Comparison of ENCODE assay signal across 8 cellular contexts in the genomic region with DNA sequence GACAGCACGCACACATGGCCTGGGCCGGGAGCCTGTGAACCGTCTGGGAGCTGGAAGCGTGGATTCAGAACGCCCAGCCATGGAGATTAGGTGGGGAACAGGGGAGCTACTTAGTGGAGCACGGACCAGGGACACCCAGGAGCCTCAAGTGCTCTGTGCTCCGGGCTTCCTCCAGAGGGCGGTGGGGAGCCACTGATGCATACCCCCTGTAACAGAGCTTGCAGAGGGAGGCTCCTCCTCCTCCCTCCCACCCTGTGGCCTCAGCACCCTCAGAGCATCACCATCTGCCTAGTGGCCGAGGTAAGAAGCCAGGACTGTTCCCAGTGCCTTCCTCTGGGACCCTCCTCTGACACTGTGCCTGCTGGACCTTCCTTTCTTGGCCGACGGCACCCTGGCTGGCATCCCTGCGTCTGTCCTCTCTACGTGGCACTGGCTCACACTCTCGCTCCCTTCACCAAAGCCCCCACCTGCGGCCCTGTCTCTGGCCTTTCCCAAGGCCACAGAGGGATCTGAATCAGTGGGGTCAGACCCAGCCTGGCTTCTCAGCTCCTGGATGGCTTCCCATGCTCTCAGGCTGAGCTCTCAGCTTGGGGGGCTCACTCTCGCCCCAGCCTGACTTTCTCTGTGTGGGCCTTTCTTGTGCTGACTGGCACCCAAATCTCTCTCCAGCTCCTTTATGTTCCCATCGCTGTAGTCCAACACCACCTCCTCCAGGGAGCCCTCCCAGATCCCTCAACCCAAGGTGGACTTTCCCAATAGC.
DNase-seq lines count a peak whose midpoint lies in the region; ATAC-seq, FAIRE-seq and TF ChIP-seq lines count a peak whose summit lies in the region.

No MANE protein-coding gene starts in this region.

- no peaks in the 10 kb centered on the region for H3K9me3 ChIP-seq in iPS-15b (ENCODE audit: control insufficient read depth, insufficient read depth, low read length)

- H3K27me3 ChIP-seq in iPS-15b (ENCODE audit: control insufficient read depth, insufficient read depth, low read length) = no peaks in the 10 kb centered on the region

- no peaks in the 10 kb centered on the region for H3K4me1 Mint-ChIP-seq in activated CD8-positive, alpha-beta T cell treated with anti-CD3 and anti-CD28 coated beads, Interleukin-2, amount 10 ng/mL, durations not matched to agents 7 days and 5 days (ENCODE audit: low read depth)
- no peaks in the 10 kb centered on the region for H3K4me1 Mint-ChIP-seq in stimulated activated memory B cell treated with anti-CD40 and anti-IgM and Interleukin-4, amounts not matched to agents 10 μg/mL and 1 μg/mL and 100 μg/mL, for 72 hours

- H3K27me3 Mint-ChIP-seq in activated CD8-positive, alpha-beta T cell treated with anti-CD3 and anti-CD28 coated beads, Interleukin-2, amount 10 ng/mL, durations not matched to agents 7 days and 5 days (ENCODE audit: low read depth) = no peaks in the 10 kb centered on the region
- peaks cover 16% of the 10 kb centered on the region for H3K27me3 Mint-ChIP-seq in stimulated activated memory B cell treated with anti-CD40 and anti-IgM and Interleukin-4, amounts not matched to agents 10 μg/mL and 1 μg/mL and 100 μg/mL, for 72 hours

- CTCF ChIA-PET in activated CD8-positive, alpha-beta T cell treated with anti-CD3 and anti-CD28 coated beads, Interleukin-2, amount 10 ng/mL, durations not matched to agents 7 days and 5 days (lab: Charles Lee) = interaction anchor here (1.2 to 2.0 kb wide), 2 partner anchors 259 to 677 kb away, joined by 4 to 14 read pairs; no protein-coding TSS in a partner anchor

- no peak overlapping the region for H3K27ac Mint-ChIP-seq in activated CD8-positive, alpha-beta T cell treated with anti-CD3 and anti-CD28 coated beads, Interleukin-2, amount 10 ng/mL, durations not matched to agents 7 days and 5 days
- H3K27ac Mint-ChIP-seq in stimulated activated memory B cell treated with anti-CD40 and anti-IgM and Interleukin-4, amounts not matched to agents 10 μg/mL and 1 μg/mL and 100 μg/mL, for 72 hours = no peak overlapping the region

- H3K36me3 ChIP-seq in iPS-15b (ENCODE audit: control insufficient read depth, insufficient read depth, low read length) = no peaks in the 10 kb centered on the region

- POLR2A ChIA-PET in activated CD8-positive, alpha-beta T cell treated with anti-CD3 and anti-CD28 coated beads, Interleukin-2, amount 10 ng/mL, durations not matched to agents 7 days and 5 days (lab: Charles Lee) = no interaction called here

- no peak for TF ChIP-seq POLR2A in GM12891 (IDR thresholded peaks at IDR 0.05; ENCODE audit: low read depth, low read length)

- DNase-seq in GM12891 (ENCODE audit: insufficient read length, low spot score) (peak; percentile 67), NCI-H1694 (lab: John Stamatoyannopoulos, UW) (peak; percentile 84), middle frontal gyrus (ENCODE audit: extremely low spot score, low spot score) (no peak)
- peak; percentile 36 for DNase-seq in activated CD8-positive, alpha-beta T cell treated with anti-CD3 and anti-CD28 coated beads, Interleukin-2, amount 10 ng/mL, durations not matched to agents 7 days and 5 days

- peak; percentile 60 for ATAC-seq in activated CD8-positive, alpha-beta T cell treated with anti-CD3 and anti-CD28 coated beads, Interleukin-2, amount 10 ng/mL, durations not matched to agents 7 days and 5 days
- ATAC-seq in stimulated activated memory B cell treated with anti-CD40 and anti-IgM and Interleukin-4, amounts not matched to agents 10 μg/mL and 1 μg/mL and 100 μg/mL, for 72 hours = peak; percentile 56
- ATAC-seq in GM19397 (IDR thresholded peaks at IDR 0.05; ENCODE audit: unreplicated experiment) (no peak), HG03135 (IDR thresholded peaks at IDR 0.05; ENCODE audit: unreplicated experiment) (no peak)

- no peak overlapping the region for H3K4me3 ChIP-seq in iPS-15b (ENCODE audit: low read depth, low read length)

- H3K9me3 Mint-ChIP-seq in activated CD8-positive, alpha-beta T cell treated with anti-CD3 and anti-CD28 coated beads, Interleukin-2, amount 10 ng/mL, durations not matched to agents 7 days and 5 days (ENCODE audit: insufficient read depth) = no peaks in the 10 kb centered on the region
- H3K9me3 Mint-ChIP-seq in stimulated activated memory B cell treated with anti-CD40 and anti-IgM and Interleukin-4, amounts not matched to agents 10 μg/mL and 1 μg/mL and 100 μg/mL, for 72 hours = no peaks in the 10 kb centered on the region

- peak overlapping the region; percentile 37 for H3K9ac ChIP-seq in iPS-15b (ENCODE audit: low read depth, low read length)

- H3K4me3 Mint-ChIP-seq in activated CD8-positive, alpha-beta T cell treated with anti-CD3 and anti-CD28 coated beads, Interleukin-2, amount 10 ng/mL, durations not matched to agents 7 days and 5 days = no peak overlapping the region
- H3K4me3 Mint-ChIP-seq in stimulated activated memory B cell treated with anti-CD40 and anti-IgM and Interleukin-4, amounts not matched to agents 10 μg/mL and 1 μg/mL and 100 μg/mL, for 72 hours = no peak overlapping the region

- FAIRE-seq in GM12891 (lab: Jason Lieb, UNC) = no peak

- H3K36me3 Mint-ChIP-seq in activated CD8-positive, alpha-beta T cell treated with anti-CD3 and anti-CD28 coated beads, Interleukin-2, amount 10 ng/mL, durations not matched to agents 7 days and 5 days (ENCODE audit: low read depth) = no peaks in the 10 kb centered on the region
- H3K36me3 Mint-ChIP-seq in stimulated activated memory B cell treated with anti-CD40 and anti-IgM and Interleukin-4, amounts not matched to agents 10 μg/mL and 1 μg/mL and 100 μg/mL, for 72 hours = no peaks in the 10 kb centered on the region

- no peaks in the 10 kb centered on the region for H3K4me1 ChIP-seq in iPS-15b (ENCODE audit: control insufficient read depth, insufficient read depth, low read length)

TF ChIP-seq in GM12891, 5 proteins besides CTCF, POLR2A, EP300 and RAD21:
- TF ChIP-seq SPI1 (IDR thresholded peaks at IDR 0.05; ENCODE audit: low read depth, low read length) (no peak), TAF1 (IDR thresholded peaks at IDR 0.05; ENCODE audit: low read depth, low read length) (no peak)

Comparison
In these comparisons a context has a peak if more than half of its experiments do, and no peak if none do; other contexts are left out.
1. ATAC-seq: peak in activated CD8-positive, alpha-beta T cell treated with anti-CD3 and anti-CD28 coated beads, Interleukin-2, amount 10 ng/mL, durations not matched to agents 7 days and 5 days (single experiment) and stimulated activated memory B cell treated with anti-CD40 and anti-IgM and Interleukin-4, amounts not matched to agents 10 μg/mL and 1 μg/mL and 100 μg/mL, for 72 hours (single experiment); none in GM19397 (single experiment) and HG03135 (single experiment).